1 cellular context compared by ENCODE assay signal in the genomic region with DNA sequence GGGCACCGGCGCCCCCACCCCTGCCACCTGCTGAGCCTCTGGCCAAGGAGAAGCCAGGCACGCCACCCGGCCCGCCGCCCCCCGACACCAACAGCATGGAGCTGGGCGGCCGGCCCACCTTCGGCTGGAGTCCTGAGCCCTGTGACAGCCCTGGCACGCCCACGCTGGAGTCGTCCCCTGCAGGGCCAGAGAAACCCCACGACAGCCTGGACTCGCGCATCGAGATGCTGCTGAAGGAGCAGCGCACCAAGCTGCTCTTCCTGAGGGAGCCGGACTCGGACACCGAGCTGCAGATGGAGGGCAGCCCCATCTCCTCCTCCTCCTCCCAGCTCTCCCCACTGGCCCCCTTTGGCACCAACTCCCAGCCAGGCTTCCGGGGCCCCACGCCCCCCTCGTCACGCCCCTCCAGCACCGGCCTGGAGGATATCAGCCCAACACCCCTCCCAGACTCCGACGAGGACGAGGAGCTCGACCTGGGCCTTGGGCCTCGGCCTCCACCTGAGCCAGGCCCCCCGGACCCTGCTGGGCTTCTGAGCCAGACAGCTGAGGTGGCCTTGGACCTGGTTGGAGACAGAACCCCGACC.
TF ChIP-seq lines count a peak whose summit lies in the region.

No MANE protein-coding gene starts in this region.

TF ChIP-seq in neural cell, 6 proteins besides CTCF, POLR2A, EP300 and RAD21:
- TF ChIP-seq POLR2AphosphoS5 (IDR thresholded peaks at IDR 0.05) = no peak
- no peak for TF ChIP-seq MXI1 (conservative IDR thresholded peaks at IDR 0.05; ENCODE audit: poor library complexity, severe bottlenecking)
- TF ChIP-seq TAF1 (IDR thresholded peaks at IDR 0.05; ENCODE audit: low read depth) = no peak
- TF ChIP-seq SMC3 (conservative IDR thresholded peaks at IDR 0.05; ENCODE audit: poor library complexity) = no peak
- TF ChIP-seq EZH2 (IDR thresholded peaks at IDR 0.05; ENCODE audit: borderline replicate concordance, insufficient read depth, low read length, poor library complexity, severe bottlenecking) = no peak
- TF ChIP-seq REST (IDR thresholded peaks at IDR 0.05; ENCODE audit: borderline replicate concordance) = no peak
TF ChIP-seq in neural cell: peak in this region for 0.
